In genomic region chr13:30486230-30487074, GRCh38 we compare ENCODE assay signal across 20 cellular contexts. TPM values are rescaled to one million over a fixed set of nuclear protein-coding genes. Genes with fewer than 3 reads are reported as not detected.
DNase-seq lines count a peak whose midpoint lies in the region; ATAC-seq, FAIRE-seq and TF ChIP-seq lines count a peak whose summit lies in the region.
"Had no signal": no experiment of that assay in that cellular context is flagged by ENCODE, and none has a peak within 500 bp of the region (broad histone marks: within the 10 kb centered on the region; RNA-seq: fewer than 3 reads in every experiment).

No MANE protein-coding gene starts in this region.

- intact Hi-C loops in mammary epithelial cell (cut with micrococcal nuclease) (no loop called here), left lung (cut with DNase I) (no loop called here), thyroid gland (cut with DNase I) (no loop called here)

- TF ChIP-seq CTCF in LNCaP clone FGC (IDR thresholded peaks at IDR 0.05; ENCODE audit: control insufficient read depth, extremely low read depth, insufficient read depth): no peak
- TF ChIP-seq CTCF in mammary epithelial cell (conservative IDR thresholded peaks at IDR 0.05 in 1 of 2, IDR thresholded peaks at IDR 0.05 in 1 of 2; ENCODE audit: extremely low read depth in 1 of 2, insufficient read depth in 1 of 2, low read depth in 1 of 2, low read length in 2 of 2): no peak
- no peak for TF ChIP-seq CTCF in left lung (IDR thresholded peaks at IDR 0.05)
- TF ChIP-seq CTCF in thyroid gland (IDR thresholded peaks at IDR 0.05): no peak

- peak overlapping the region; percentile 31 for H2AFZ ChIP-seq in mammary epithelial cell (ENCODE audit: low read depth, low read length)

- H3K9me3 ChIP-seq in mammary epithelial cell (replicated peaks; ENCODE audit: insufficient read depth, low read length) (no peaks in the 10 kb centered on the region), left lung (no peaks in the 10 kb centered on the region), thyroid gland (no peaks in the 10 kb centered on the region), small intestine (ENCODE audit: control insufficient read depth, low read depth) (no peaks in the 10 kb centered on the region)
- H3K9me3 ChIP-seq: BE2C, heart left ventricle had no signal

- no TSS peak for BruUV-seq in mammary epithelial cell (replicated peaks; lab: Mats Ljungman, UMichigan)

- H3K4me3 Mint-ChIP-seq in activated naive CD8-positive, alpha-beta T cell treated with anti-CD3 and anti-CD28 coated beads, Interleukin-2, amount 50 U/mL, for 24 hours: no peak overlapping the region
- H3K4me3 Mint-ChIP-seq: activated B cell treated with CpG ODN at 0.5 μM for 24 hours; naive thymus-derived CD4-positive, alpha-beta T cell; T-cell had no signal

- no peak for FAIRE-seq in small intestine (lab: Jason Lieb, UNC)
- FAIRE-seq: RCC 7860 had no signal

- H3K27ac ChIP-seq in mammary epithelial cell (ENCODE audit: insufficient read depth, low read depth, low read length) (no peak overlapping the region), left lung (peak overlapping the region in 1 of 2 donors; percentile 65), thyroid gland (peak overlapping the region in 2 of 3 donors; percentile 34 to 38), small intestine (ENCODE audit: low read depth in 1 of 2, low read length in 1 of 2) (no peak overlapping the region)
- H3K27ac ChIP-seq: heart left ventricle had no signal

- DNase-seq in LNCaP clone FGC (ENCODE audit: low read depth): peak; percentile 76
- DNase-seq in mammary epithelial cell: peak; percentile 45
- DNase-seq in left lung: peak in 1 of 2 donors; percentile 62
- DNase-seq in thyroid gland: peak; percentile 61 to 64
- no peak for DNase-seq in UCSD-AML1 (lab: John Stamatoyannopoulos, UW; ENCODE audit: unreplicated experiment)
- no peak for DNase-seq in small intestine
- DNase-seq in activated naive CD8-positive, alpha-beta T cell treated with anti-CD3 and anti-CD28 coated beads, Interleukin-2, amount 50 U/mL, for 24 hours: no peak
- DNase-seq: activated B cell treated with CpG ODN at 0.5 μM for 24 hours; BE2C; cortex of kidney; DMS 273 treated with DMSO at 0.1 percent for 48 hours; erythroblast; heart left ventricle; Kasumi-1; naive thymus-derived CD4-positive, alpha-beta T cell; NCI-H1694; NCI-H526; T-cell had no signal

- no peaks in the 10 kb centered on the region for H3K27me3 ChIP-seq in mammary epithelial cell (ENCODE audit: insufficient read depth, low read length)
- H3K27me3 ChIP-seq in left lung: no peaks in the 10 kb centered on the region
- no peaks in the 10 kb centered on the region for H3K27me3 ChIP-seq in thyroid gland
- no peaks in the 10 kb centered on the region for H3K27me3 ChIP-seq in small intestine (ENCODE audit: control insufficient read depth in 2 of 2, insufficient read depth in 2 of 2, low read length in 2 of 2)
- H3K27me3 ChIP-seq: BE2C, heart left ventricle had no signal

- H4K20me1 ChIP-seq in mammary epithelial cell (ENCODE audit: insufficient read depth, low read length): no peaks in the 10 kb centered on the region

- H3K4me1 ChIP-seq in mammary epithelial cell (ENCODE audit: insufficient read depth, low read length) (peaks cover 10% of the 10 kb centered on the region), left lung (no peaks in the 10 kb centered on the region), thyroid gland (peaks cover 4 to 10% of the 10 kb centered on the region in 2 donors), small intestine (ENCODE audit: control insufficient read depth in 2 of 2, insufficient read depth in 1 of 2, low read depth in 1 of 2, low read length in 1 of 2) (no peaks in the 10 kb centered on the region)
- H3K4me1 ChIP-seq: BE2C had no signal

- WGBS in mammary epithelial cell (ENCODE audit: low coverage, missing lambda C conversion rate): 32% methylated on average over 10 of the region's 11 CpGs
- 51 to 66% methylated on average over 11 of the region's 11 CpGs for WGBS in thyroid gland, 2 donors
- WGBS in small intestine, 3 donors: 60 to 80% (median 65%) methylated on average over 11 of the region's 11 CpGs

- H3K9me3 Mint-ChIP-seq in activated naive CD8-positive, alpha-beta T cell treated with anti-CD3 and anti-CD28 coated beads, Interleukin-2, amount 50 U/mL, for 24 hours: no peaks in the 10 kb centered on the region
- H3K9me3 Mint-ChIP-seq: activated B cell treated with CpG ODN at 0.5 μM for 24 hours; activated T-helper 2 cell treated with anti-CD3 and anti-CD28 coated beads, Interferon-gamma antibody, Interleukin-2, Interleukin-4, amounts not matched to agents 10 μg/mL and 5 μg/mL and 100 μg/mL, durations not matched to agents 14 hours and 24 hours and 36 hours; T-cell had no signal

- H3K36me3 Mint-ChIP-seq in activated naive CD8-positive, alpha-beta T cell treated with anti-CD3 and anti-CD28 coated beads, Interleukin-2, amount 50 U/mL, for 24 hours (ENCODE audit: low read depth): no peaks in the 10 kb centered on the region
- H3K36me3 Mint-ChIP-seq: T-cell had no signal

- H3K27ac Mint-ChIP-seq in activated naive CD8-positive, alpha-beta T cell treated with anti-CD3 and anti-CD28 coated beads, Interleukin-2, amount 50 U/mL, for 24 hours: no peak overlapping the region
- H3K27ac Mint-ChIP-seq: activated B cell treated with CpG ODN at 0.5 μM for 24 hours; activated T-helper 2 cell treated with anti-CD3 and anti-CD28 coated beads, Interferon-gamma antibody, Interleukin-2, Interleukin-4, amounts not matched to agents 10 μg/mL and 5 μg/mL and 100 μg/mL, durations not matched to agents 14 hours and 24 hours and 36 hours; naive thymus-derived CD4-positive, alpha-beta T cell; T-cell had no signal

- in situ Hi-C loops in mammary epithelial cell (cut with MboI; ENCODE audit: low sequenced_read_pairs in 2 of 2): no loop called here

- dilution Hi-C loops in mammary epithelial cell (cut with HindIII; ENCODE audit: low sequenced_read_pairs): no loop called here

- no peak overlapping the region for H3K9ac ChIP-seq in mammary epithelial cell (ENCODE audit: insufficient read depth, low read length)

- CTCF ChIA-PET in mammary epithelial cell (lab: Charles Lee; ENCODE audit: low non-redundant PET): interaction anchor here (0.6 kb wide), 1 partner anchor 21 kb away, joined by 3 read pairs; the partner anchor contains the start of gene HMGB1

- H3K4me1 Mint-ChIP-seq in activated naive CD8-positive, alpha-beta T cell treated with anti-CD3 and anti-CD28 coated beads, Interleukin-2, amount 50 U/mL, for 24 hours: no peaks in the 10 kb centered on the region
- H3K4me1 Mint-ChIP-seq: activated B cell treated with CpG ODN at 0.5 μM for 24 hours; naive thymus-derived CD4-positive, alpha-beta T cell; T-cell had no signal

- ATAC-seq in left lung: peak; percentile 94
- no peak for ATAC-seq in activated naive CD8-positive, alpha-beta T cell treated with anti-CD3 and anti-CD28 coated beads, Interleukin-2, amount 50 U/mL, for 24 hours
- ATAC-seq: naive thymus-derived CD4-positive, alpha-beta T cell; T-cell had no signal

- H3K4me2 ChIP-seq in mammary epithelial cell (ENCODE audit: insufficient read depth, low read depth, low read length): peak overlapping the region; percentile 6

- H3K79me2 ChIP-seq in mammary epithelial cell (ENCODE audit: insufficient read depth, low read length): no peaks in the 10 kb centered on the region

- H3K4me3 ChIP-seq in LNCaP clone FGC (ENCODE audit: low read depth, low read length) (peak overlapping the region; percentile 5), mammary epithelial cell (replicated peaks in 1 of 3; ENCODE audit: insufficient read depth in 1 of 3, low read depth in 2 of 3, low read length in 3 of 3) (no peak overlapping the region), left lung (no peak overlapping the region), thyroid gland (replicated peaks in 1 of 3) (no peak overlapping the region), small intestine (ENCODE audit: low read depth in 1 of 2, low read length in 2 of 2) (no peak overlapping the region)
- H3K4me3 ChIP-seq: heart left ventricle had no signal

- H3K36me3 ChIP-seq in mammary epithelial cell (ENCODE audit: insufficient read depth, low read length) (no peaks in the 10 kb centered on the region), left lung (no peaks in the 10 kb centered on the region), thyroid gland (no peaks in the 10 kb centered on the region), small intestine (ENCODE audit: control insufficient read depth in 2 of 2, insufficient read depth in 2 of 2, low read length in 2 of 2) (no peaks in the 10 kb centered on the region)
- H3K36me3 ChIP-seq: BE2C, heart left ventricle had no signal

- no peak for TF ChIP-seq POLR2A in thyroid gland (IDR thresholded peaks at IDR 0.05)

- H3K27me3 Mint-ChIP-seq in activated naive CD8-positive, alpha-beta T cell treated with anti-CD3 and anti-CD28 coated beads, Interleukin-2, amount 50 U/mL, for 24 hours: peaks cover 7% of the 10 kb centered on the region
- H3K27me3 Mint-ChIP-seq: activated B cell treated with CpG ODN at 0.5 μM for 24 hours had no signal

RNA-seq across cellular contexts. Expression of gene HMGB1, which starts 20.7 kb away (rescaled TPM):
- 100 to 1,000 TPM in 1 of 2 donors, 10 to 100 TPM in 1; 78.0 to 273 TPM for total RNA-seq in mammary epithelial cell
- 192 TPM for polyA plus RNA-seq in mammary epithelial cell
- polyA minus RNA-seq in mammary epithelial cell: 58.7 TPM
- total RNA-seq in left lung: 100 to 1,000 TPM; 249 to 256 TPM
- total RNA-seq in thyroid gland: 100 to 1,000 TPM; 255 to 467 (median 327) TPM
- 100 to 1,000 TPM; 244 to 598 (median 277) TPM for polyA plus RNA-seq in small intestine

Comparison
In these comparisons a context has a peak if more than half of its experiments do, and no peak if none do; other contexts are left out.
1. DNase-seq: peak in LNCaP clone FGC (single experiment), mammary epithelial cell (single experiment) and thyroid gland (2 of 2); none in UCSD-AML1 (single experiment), small intestine (single experiment) and activated naive CD8-positive, alpha-beta T cell treated with anti-CD3 and anti-CD28 coated beads, Interleukin-2, amount 50 U/mL, for 24 hours (single experiment).
2. H3K27ac ChIP-seq: peak in thyroid gland (2 of 3); none in mammary epithelial cell (single experiment) and small intestine (0 of 2).